20 cellular contexts compared by ENCODE assay signal in the genomic region with DNA sequence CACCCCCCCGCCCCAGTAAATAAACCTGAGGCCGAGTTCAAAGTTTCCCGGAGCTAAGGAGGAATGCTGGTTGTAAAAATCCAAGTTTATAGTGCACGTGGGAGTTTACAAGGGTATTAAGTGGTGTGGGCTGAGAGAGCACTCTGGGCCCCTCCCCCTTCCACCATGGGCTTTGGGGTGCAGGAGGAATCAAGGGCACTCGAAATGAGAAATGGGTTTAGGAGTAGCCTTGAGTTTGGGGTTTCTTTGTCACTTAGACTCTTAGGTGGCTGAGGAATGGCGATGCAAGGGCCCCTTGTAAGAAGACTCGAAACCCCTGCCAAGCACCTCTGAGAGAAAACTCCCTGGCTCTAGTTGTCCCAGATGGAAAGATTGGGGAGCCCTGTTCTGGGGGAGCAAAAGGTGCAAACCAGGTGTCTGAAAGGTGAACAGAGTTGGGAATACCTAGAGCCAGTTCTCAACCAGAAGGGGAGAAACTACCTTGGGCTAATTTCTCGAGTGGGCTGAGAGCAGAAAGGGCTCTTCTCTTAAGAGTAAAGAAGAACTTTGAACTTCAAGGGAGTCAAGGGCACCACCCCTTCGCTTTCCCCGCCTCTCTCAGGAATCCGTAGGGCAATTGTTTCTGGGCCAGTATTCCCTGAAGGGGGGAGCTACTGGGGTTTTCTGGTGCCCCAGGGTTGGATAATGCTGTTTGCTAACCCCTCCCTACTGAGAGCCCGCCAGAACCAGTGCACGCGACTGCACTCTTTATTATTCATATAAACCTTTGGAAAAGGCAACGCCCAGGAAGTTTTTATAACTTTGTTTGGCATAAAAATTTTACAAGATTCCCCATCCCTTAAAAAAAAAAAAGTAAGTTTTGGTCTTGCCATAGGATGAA. TPM values are rescaled to one million over a fixed set of nuclear protein-coding genes. Genes with fewer than 3 reads are reported as not detected.
DNase-seq lines count a peak whose midpoint lies in the region; ATAC-seq and TF ChIP-seq lines count a peak whose summit lies in the region.
"Had no signal": no experiment of that assay in that cellular context is flagged by ENCODE, and none has a peak within 500 bp of the region (broad histone marks: within the 10 kb centered on the region; RNA-seq: fewer than 3 reads in every experiment).

No MANE protein-coding gene starts in this region.

- H3K36me3 ChIP-seq in HAP-1 (replicated peaks), result no peaks in the 10 kb centered on the region
- H3K36me3 ChIP-seq in mucosa of descending colon (ENCODE audit: low read depth), result no peaks in the 10 kb centered on the region
- H3K36me3 ChIP-seq: ascending aorta, neutrophil, upper lobe of right lung had no signal

- H3K9me3 ChIP-seq in HAP-1 (no peaks in the 10 kb centered on the region), mucosa of descending colon (peaks cover 6% of the 10 kb centered on the region)
- H3K9me3 ChIP-seq: ascending aorta, neutrophil, upper lobe of right lung had no signal

- TF ChIP-seq CTCF in AG10803 (conservative IDR thresholded peaks at IDR 0.05; ENCODE audit: low read length), result no peak
- TF ChIP-seq CTCF in mucosa of descending colon (IDR thresholded peaks at IDR 0.05), result no peak
- TF ChIP-seq CTCF in coronary artery (IDR thresholded peaks at IDR 0.05), result no peak

- H3K4me3 ChIP-seq in AG10803 (ENCODE audit: low read length) (peak overlapping the region; percentile 35), HAP-1 (no peak overlapping the region), mucosa of descending colon (no peak overlapping the region), coronary artery (no peak overlapping the region)
- H3K4me3 ChIP-seq: ascending aorta, upper lobe of right lung had no signal

- no peaks in the 10 kb centered on the region for H3K27me3 ChIP-seq in HAP-1 (ENCODE audit: low read depth)

- intact Hi-C loops in mucosa of descending colon (cut with DNase I, micrococcal nuclease), result no loop called here

- DNase-seq in AG10803 (ENCODE audit: low read depth) (peak; percentile 90), HAP-1 (ENCODE audit: low spot score in 2 of 2) (peak; percentile 82 to 88), SW480 (ENCODE audit: low spot score) (peak; percentile 88), mucosa of descending colon (peak in 1 of 3 donors; percentile 58), coronary artery (ENCODE audit: low spot score) (no peak), NCI-H524 (lab: John Stamatoyannopoulos, UW) (no peak)
- DNase-seq: activated CD4-positive, alpha-beta memory T cell treated with anti-CD3 and anti-CD28 coated beads for 36 hours; activated naive CD4-positive, alpha-beta T cell treated with anti-CD3 and anti-CD28 coated beads, Interleukin-2, amount 10 ng/mL, durations not matched to agents 7 days and 5 days; activated T-cell treated with anti-CD3 and anti-CD28 coated beads, Interleukin-2, amount 50 U/mL, for 4 hours; cerebellar nuclear complex; NCI-H226; stimulated activated naive CD8-positive, alpha-beta T cell treated with anti-CD3 and anti-CD28 coated beads, Interleukin-15, Interleukin-2, amounts not matched to agents 100 U/mL and 50 U/mL, for 24 hours; upper lobe of right lung had no signal

- in situ Hi-C loops in HAP-1 (cut with MboI; ENCODE audit: low sequenced_read_pairs), result loop anchor here (25.0 kb wide), 1 partner anchor 384 kb away; a partner anchor contains a TSS

- H3K4me1 ChIP-seq in HAP-1 (peaks cover 30% of the 10 kb centered on the region), mucosa of descending colon (ENCODE audit: low read depth) (peaks cover 8% of the 10 kb centered on the region)

- ATAC-seq in mucosa of descending colon (peak; percentile 83), HG03432 (IDR thresholded peaks at IDR 0.05; ENCODE audit: unreplicated experiment) (no peak), GM18909 (IDR thresholded peaks at IDR 0.05; ENCODE audit: poor library complexity, unreplicated experiment) (no peak)
- ATAC-seq: activated T-cell treated with anti-CD3 and anti-CD28 coated beads, Interleukin-2, amount 50 U/mL, for 4 hours; stimulated activated naive CD8-positive, alpha-beta T cell treated with anti-CD3 and anti-CD28 coated beads, Interleukin-15, Interleukin-2, amounts not matched to agents 100 U/mL and 50 U/mL, for 24 hours; upper lobe of right lung had no signal

- no peak overlapping the region for H3K27ac ChIP-seq in coronary artery
- H3K27ac ChIP-seq: ascending aorta, neutrophil, RWPE1, upper lobe of right lung had no signal

RNA-seq across cellular contexts. Expression of a gene that starts 4.0 kb away (rescaled TPM):
- total RNA-seq in mucosa of descending colon, result not detected
- total RNA-seq: activated CD4-positive, alpha-beta memory T cell treated with anti-CD3 and anti-CD28 coated beads for 36 hours; activated T-cell treated with anti-CD3 and anti-CD28 coated beads, Interleukin-2, amount 50 U/mL, for 4 hours; ascending aorta; T-helper 1 cell treated with Interleukin-12 subunit alpha and Interleukin-12 subunit beta and Interleukin-4 antibody, amounts not matched to agents 30 ng/mL and 1 ng/mL, for 36 hours; upper lobe of right lung had no signal

RNA-seq across cellular contexts. Expression of a gene that starts 5.8 kb away (rescaled TPM):
- not detected for total RNA-seq in mucosa of descending colon
- total RNA-seq: activated CD4-positive, alpha-beta memory T cell treated with anti-CD3 and anti-CD28 coated beads for 36 hours; activated T-cell treated with anti-CD3 and anti-CD28 coated beads, Interleukin-2, amount 50 U/mL, for 4 hours; T-helper 1 cell treated with Interleukin-12 subunit alpha and Interleukin-12 subunit beta and Interleukin-4 antibody, amounts not matched to agents 30 ng/mL and 1 ng/mL, for 36 hours; upper lobe of right lung had no signal

RNA-seq across cellular contexts. Expression of a gene that starts 6.2 kb away (rescaled TPM):
- not detected for total RNA-seq in mucosa of descending colon
- total RNA-seq: activated CD4-positive, alpha-beta memory T cell treated with anti-CD3 and anti-CD28 coated beads for 36 hours; activated T-cell treated with anti-CD3 and anti-CD28 coated beads, Interleukin-2, amount 50 U/mL, for 4 hours; ascending aorta; T-helper 1 cell treated with Interleukin-12 subunit alpha and Interleukin-12 subunit beta and Interleukin-4 antibody, amounts not matched to agents 30 ng/mL and 1 ng/mL, for 36 hours; upper lobe of right lung had no signal

RNA-seq across cellular contexts. Expression of a gene that starts 21.2 kb away (rescaled TPM):
- total RNA-seq in mucosa of descending colon, result not detected
- total RNA-seq: activated CD4-positive, alpha-beta memory T cell treated with anti-CD3 and anti-CD28 coated beads for 36 hours; activated T-cell treated with anti-CD3 and anti-CD28 coated beads, Interleukin-2, amount 50 U/mL, for 4 hours; T-helper 1 cell treated with Interleukin-12 subunit alpha and Interleukin-12 subunit beta and Interleukin-4 antibody, amounts not matched to agents 30 ng/mL and 1 ng/mL, for 36 hours had no signal

RNA-seq across cellular contexts. Expression of a gene that starts 24.0 kb away (rescaled TPM):
- total RNA-seq in mucosa of descending colon, result not detected
- total RNA-seq: activated CD4-positive, alpha-beta memory T cell treated with anti-CD3 and anti-CD28 coated beads for 36 hours; activated T-cell treated with anti-CD3 and anti-CD28 coated beads, Interleukin-2, amount 50 U/mL, for 4 hours; ascending aorta; mesothelial cell of epicardium; T-helper 1 cell treated with Interleukin-12 subunit alpha and Interleukin-12 subunit beta and Interleukin-4 antibody, amounts not matched to agents 30 ng/mL and 1 ng/mL, for 36 hours; upper lobe of right lung had no signal

Comparison
In these comparisons a context has a peak if more than half of its experiments do, and no peak if none do; other contexts are left out.
1. DNase-seq: peak in AG10803 (single experiment), HAP-1 (2 of 2) and SW480 (single experiment); none in coronary artery (single experiment) and NCI-H524 (0 of 2).